9 cellular contexts compared by ENCODE assay signal in genomic region chr11:65900899-65901180, GRCh38. TPM values are rescaled to one million over a fixed set of nuclear protein-coding genes. Genes with fewer than 3 reads are reported as not detected.
DNase-seq lines count a peak whose midpoint lies in the region; ATAC-seq and TF ChIP-seq lines count a peak whose summit lies in the region.
"Had no signal": no experiment of that assay in that cellular context is flagged by ENCODE, and none has a peak within 500 bp of the region (broad histone marks: within the 10 kb centered on the region; RNA-seq: fewer than 3 reads in every experiment).

No MANE protein-coding gene starts in this region.

- dilution Hi-C loops in IMR-90 (cut with HindIII; ENCODE audit: low sequenced_read_pairs, unreplicated experiment): no loop called here

- H3K23ac ChIP-seq in IMR-90 (ENCODE audit: low read depth, low read length): no peak overlapping the region

- H4K20me1 ChIP-seq in IMR-90 (ENCODE audit: insufficient read depth, low read length): peaks cover 38% of the 10 kb centered on the region

- H3K4me3 Mint-ChIP-seq in MCF 10A (ENCODE audit: unreplicated experiment): peak overlapping the region; percentile 96
- peak overlapping the region; percentile 45 for H3K4me3 Mint-ChIP-seq in natural killer cell

- no peak overlapping the region; the same call in 1 of the 2 replicates for H4K91ac ChIP-seq in IMR-90 (ENCODE audit: insufficient read depth, low read depth, low read length)

- H3K9ac ChIP-seq in IMR-90 (ENCODE audit: low read depth, low read length): no peak overlapping the region

- WGBS in IMR-90 (ENCODE audit: extremely low coverage in 2 of 2, insufficient read length in 1 of 2), 2 experiments: no CpG with 5 or more reads among the region's 11 CpGs

- in situ Hi-C loops in IMR-90 (cut with MboI; ENCODE audit: low sequenced_read_pairs): no loop called here

- no peak for TF ChIP-seq POLR2A in IMR-90 (IDR thresholded peaks at IDR 0.05; ENCODE audit: low read depth, low read length)

- peak overlapping the region; percentile 48 for H3K27ac ChIP-seq in IMR-90 (ENCODE audit: insufficient read depth, low read length)

- peaks cover 50% of the 10 kb centered on the region for H3K4me1 Mint-ChIP-seq in MCF 10A (ENCODE audit: insufficient read depth, unreplicated experiment)
- H3K4me1 Mint-ChIP-seq in natural killer cell: peaks cover 12 to 23% of the 10 kb centered on the region in 2 donors

- H3K36me3 Mint-ChIP-seq in MCF 10A (ENCODE audit: insufficient read depth, unreplicated experiment) (peaks cover 10% of the 10 kb centered on the region), natural killer cell (no peaks in the 10 kb centered on the region)

- H3K27me3 Mint-ChIP-seq in MCF 10A (ENCODE audit: insufficient read depth, unreplicated experiment) (no peaks in the 10 kb centered on the region), natural killer cell (ENCODE audit: low read depth in 2 of 2) (peaks cover 0 to 5% of the 10 kb centered on the region in 2 donors)

- H2BK20ac ChIP-seq in IMR-90 (ENCODE audit: low read depth, low read length): peak overlapping the region; percentile 11; the same call in 1 of the 2 replicates

- H2BK15ac ChIP-seq in IMR-90 (ENCODE audit: low read depth, low read length): peak overlapping the region; percentile 99; the same call in 2 of the 3 replicates

- H3K27me3 ChIP-seq in IMR-90 (ENCODE audit: control insufficient read depth, insufficient read depth, low read length): no peaks in the 10 kb centered on the region

- POLR2A ChIA-PET in AG04449 (lab: Yijun Ruan, JAX): interaction anchor here (0.7 to 7.7 kb wide), 7 partner anchors 10 to 35 kb away, joined by 3 to 136 read pairs (median 5); partner anchors contain the start of genes CCDC85B and FIBP
- POLR2A ChIA-PET in IMR-90 (lab: Charles Lee; ENCODE audit: unreplicated experiment): interaction anchor here (0.6 to 2.9 kb wide), 7 partner anchors 8 to 34 kb away, joined by 3 to 17 read pairs (median 3); partner anchors contain the start of gene FIBP
- POLR2A ChIA-PET in MCF 10A (lab: Yijun Ruan, JAX): interaction anchor here (0.6 to 6.4 kb wide), 19 partner anchors 11 to 423 kb away, joined by 3 to 222 read pairs (median 3); partner anchors contain the start of genes BANF1, C11orf68, CCDC85B and CFL1

- H3K27ac Mint-ChIP-seq in MCF 10A (ENCODE audit: low read depth, unreplicated experiment): peak overlapping the region; percentile 89
- peak overlapping the region; percentile 90 to 98 for H3K27ac Mint-ChIP-seq in natural killer cell

- CTCF ChIA-PET in AG04449 (lab: Yijun Ruan, JAX) (interaction anchor here (1.5 to 18.8 kb wide), 4 partner anchors 10 to 88 kb away, joined by 4 to 394 read pairs (median 6); partner anchors contain the start of genes CCDC85B and FIBP), IMR-90 (lab: Yijun Ruan, JAX) (no interaction called here), MCF 10A (lab: Yijun Ruan, JAX) (interaction anchor here (0.6 to 2.2 kb wide), 8 partner anchors 10 to 240 kb away, joined by 4 to 17 read pairs (median 4); partner anchors contain the start of genes BANF1 and CCDC85B)

- H3K4me3 ChIP-seq in AG04449 (ENCODE audit: low read depth, low read length) (peak overlapping the region; percentile 98), IMR-90 (ENCODE audit: insufficient read depth, low read depth, low read length) (no peak overlapping the region)

- no peak for TF ChIP-seq RAD21 in IMR-90 (IDR thresholded peaks at IDR 0.05; ENCODE audit: low read length)

- peaks cover 19% of the 10 kb centered on the region for H3K9me1 ChIP-seq in IMR-90 (ENCODE audit: insufficient read depth, low read length)

- intact Hi-C loops in IMR-90 (cut with micrococcal nuclease) (loop anchor here (2.0 kb wide), 1 partner anchor 14 kb away; no protein-coding TSS in a partner anchor), MCF 10A (cut with micrococcal nuclease) (loop anchor here (1.0 to 2.0 kb wide), 2 partner anchors 14 to 19 kb away; no protein-coding TSS in a partner anchor), natural killer cell (cut with micrococcal nuclease) (loop anchor here (1.0 kb wide), 1 partner anchor 11 kb away; the partner anchor contains the start of gene CCDC85B)

- H3K14ac ChIP-seq in IMR-90 (replicated peaks; ENCODE audit: low read depth, low read length): no peak overlapping the region

- no peaks in the 10 kb centered on the region for H3K9me3 Mint-ChIP-seq in MCF 10A (ENCODE audit: unreplicated experiment)
- no peaks in the 10 kb centered on the region for H3K9me3 Mint-ChIP-seq in natural killer cell

- peak overlapping the region; percentile 99 for H2AK5ac ChIP-seq in IMR-90 (ENCODE audit: low read depth, low read length)

- peaks cover 33% of the 10 kb centered on the region for H3K4me1 ChIP-seq in IMR-90 (ENCODE audit: control insufficient read depth, insufficient read depth, low read length)

- no peak overlapping the region; the same call in 1 of the 2 replicates for H3K4me2 ChIP-seq in IMR-90 (ENCODE audit: low read depth, low read length)

- BruUV-seq in IMR-90 (replicated peaks; lab: Mats Ljungman, UMichigan): no TSS peak
- BruUV-seq in MCF 10A (replicated peaks; lab: Mats Ljungman, UMichigan): no TSS peak

- no peak overlapping the region for H3K18ac ChIP-seq in IMR-90 (ENCODE audit: low read depth, low read length)

- DNase-seq in AG04449 (ENCODE audit: low read depth, low spot score): no peak
- no peak for DNase-seq in IMR-90
- DNase-seq in MCF 10A (ENCODE audit: unreplicated experiment): no peak
- no peak for DNase-seq in natural killer cell
- DNase-seq in mucosa of gallbladder (ENCODE audit: low spot score): no peak
- DNase-seq in pons (ENCODE audit: low spot score): no peak
- no peak for DNase-seq in activated CD4-positive, alpha-beta T cell treated with anti-CD3 and anti-CD28 coated beads for 1 hour
- DNase-seq: DMS 273 treated with DMSO at 0.1 percent for 48 hours had no signal

- peaks cover 28 to 45% of the 10 kb centered on the region in 2 experiments for H3K79me1 ChIP-seq in IMR-90 (ENCODE audit: low read depth in 1 of 2, low read length in 2 of 2)

- peak overlapping the region; percentile 51 for H2AK9ac ChIP-seq in IMR-90 (replicated peaks; ENCODE audit: low read depth, low read length, poor library complexity)

- H4K8ac ChIP-seq in IMR-90 (ENCODE audit: low read depth in 2 of 2, low read length in 2 of 2): peak overlapping the region in 1 of 2 experiments; percentile 74; a peak in 2 of 4 replicates

- peak overlapping the region; percentile 77 for H2BK120ac ChIP-seq in IMR-90 (ENCODE audit: low read depth, low read length)

- peak overlapping the region; percentile 27 for H2BK5ac ChIP-seq in IMR-90 (ENCODE audit: low read depth, low read length, poor library complexity, severe bottlenecking)

- H3K56ac ChIP-seq in IMR-90 (ENCODE audit: extremely low read depth, insufficient read depth, low read length): no peak overlapping the region

- no peaks in the 10 kb centered on the region for H3K9me3 ChIP-seq in IMR-90 (ENCODE audit: control insufficient read depth, insufficient read depth, low read length)

- H3K4ac ChIP-seq in IMR-90 (ENCODE audit: low read depth, low read length): peak overlapping the region; percentile 55

- ATAC-seq in IMR-90 (ENCODE audit: low read depth) (no peak), natural killer cell (no peak), GM19467 (IDR thresholded peaks at IDR 0.05; ENCODE audit: unreplicated experiment) (no peak)

- H2AFZ ChIP-seq in IMR-90 (replicated peaks; ENCODE audit: low read length, poor library complexity): no peak overlapping the region

- TF ChIP-seq CTCF in AG04449 (IDR thresholded peaks at IDR 0.05; ENCODE audit: insufficient read depth, low read length, missing control alignments): no peak
- no peak for TF ChIP-seq CTCF in IMR-90 (conservative IDR thresholded peaks at IDR 0.05; ENCODE audit: low read depth, low read length)
- TF ChIP-seq CTCF in MCF 10A (IDR thresholded peaks at IDR 0.05; ENCODE audit: unreplicated experiment): no peak
- no peak for TF ChIP-seq CTCF in natural killer cell (IDR thresholded peaks at IDR 0.05)

- H3K36me3 ChIP-seq in IMR-90 (ENCODE audit: control insufficient read depth, insufficient read depth, low read length): peaks cover 15% of the 10 kb centered on the region

- H4K5ac ChIP-seq in IMR-90 (ENCODE audit: low read depth, low read length): no peak overlapping the region

TF ChIP-seq in IMR-90, 13 proteins besides CTCF, POLR2A, EP300 and RAD21 (continues in another document):
- no peak for TF ChIP-seq RFX5 (IDR thresholded peaks at IDR 0.05; ENCODE audit: low read depth, low read length)

RNA-seq across cellular contexts. Expression of gene FOSL1, which starts 0.7 kb away (rescaled TPM):
- total RNA-seq in IMR-90 (2012; rRNA removed) (17.2 and 26.1 TPM in 2 replicates), MCF 10A (2022) (95.3 and 124 TPM in 2 replicates), natural killer cell (1 to 10 TPM; 3.4 to 9.0 (median 6.8) TPM), mucosa of gallbladder (1.2 TPM)
- 97.4 and 107 TPM in 2 replicates for polyA plus RNA-seq in IMR-90 (2012; rRNA removed)
- polyA plus RNA-seq in IMR-90 (2012; cell fraction: cytosol; rRNA removed): 49.5 and 52.7 TPM in 2 replicates
- 81.8 and 101 TPM in 2 replicates for polyA plus RNA-seq in IMR-90 (2012; cell fraction: nucleus; rRNA removed; ENCODE audit: low replicate concordance)

RNA-seq across cellular contexts. Expression of gene CCDC85B, which starts 10.4 kb away (rescaled TPM):
- 17.6 and 21.9 TPM in 2 replicates for total RNA-seq in IMR-90 (2012; rRNA removed)
- 35.4 and 62.1 TPM in 2 replicates for polyA plus RNA-seq in IMR-90 (2012; rRNA removed)
- polyA plus RNA-seq in IMR-90 (2012; cell fraction: cytosol; rRNA removed): 125 and 188 TPM in 2 replicates
- 18.5 and 49.8 TPM in 2 replicates for polyA plus RNA-seq in IMR-90 (2012; cell fraction: nucleus; rRNA removed; ENCODE audit: low replicate concordance)
- 16.4 and 20.8 TPM in 2 replicates for total RNA-seq in MCF 10A (2022)
- total RNA-seq in natural killer cell: 10 to 100 TPM; 22.6 to 36.1 (median 24.1) TPM
- total RNA-seq in mucosa of gallbladder: 28.3 TPM

RNA-seq across cellular contexts. Expression of gene FIBP, which starts 12.6 kb away (rescaled TPM):
- total RNA-seq in IMR-90 (2012; rRNA removed) (119 and 182 TPM in 2 replicates), MCF 10A (2022) (79.8 and 80.8 TPM in 2 replicates), natural killer cell (10 to 100 TPM; 36.5 to 47.9 (median 45.7) TPM), mucosa of gallbladder (55.1 TPM)
- 141 and 163 TPM in 2 replicates for polyA plus RNA-seq in IMR-90 (2012; rRNA removed)
- 98.5 and 183 TPM in 2 replicates for polyA plus RNA-seq in IMR-90 (2012; cell fraction: cytosol; rRNA removed)
- 96.1 and 215 TPM in 2 replicates for polyA plus RNA-seq in IMR-90 (2012; cell fraction: nucleus; rRNA removed; ENCODE audit: low replicate concordance)

RNA-seq across cellular contexts. Expression of gene C11orf68, which starts 18.0 kb away (rescaled TPM):
- total RNA-seq in IMR-90 (2012; rRNA removed) (19.4 and 20.3 TPM in 2 replicates), MCF 10A (2022) (48.0 and 49.4 TPM in 2 replicates), natural killer cell (10 to 100 TPM; 19.9 to 28.3 (median 20.7) TPM), mucosa of gallbladder (44.8 TPM)
- 96.1 and 104 TPM in 2 replicates for polyA plus RNA-seq in IMR-90 (2012; rRNA removed)
- polyA plus RNA-seq in IMR-90 (2012; cell fraction: cytosol; rRNA removed): 50.5 and 108 TPM in 2 replicates
- polyA plus RNA-seq in IMR-90 (2012; cell fraction: nucleus; rRNA removed; ENCODE audit: low replicate concordance): 35.8 and 75.8 TPM in 2 replicates

RNA-seq across cellular contexts. Expression of gene DRAP1, which starts 18.4 kb away (rescaled TPM):
- total RNA-seq in IMR-90 (2012; rRNA removed): 237 and 339 TPM in 2 replicates
- 344 and 428 TPM in 2 replicates for polyA plus RNA-seq in IMR-90 (2012; rRNA removed)
- 436 and 1,014 TPM in 2 replicates for polyA plus RNA-seq in IMR-90 (2012; cell fraction: cytosol; rRNA removed)
- polyA plus RNA-seq in IMR-90 (2012; cell fraction: nucleus; rRNA removed; ENCODE audit: low replicate concordance): 331 and 343 TPM in 2 replicates
- total RNA-seq in MCF 10A (2022): 162 and 167 TPM in 2 replicates
- 100 to 1,000 TPM; 114 to 115 (median 115) TPM for total RNA-seq in natural killer cell
- 90.1 TPM for total RNA-seq in mucosa of gallbladder
